In genomic region chr3:49689887-49690624, GRCh38 we compare ENCODE assay signal across 8 cellular contexts. TPM values are rescaled to one million over a fixed set of nuclear protein-coding genes. Genes with fewer than 3 reads are reported as not detected.
DNase-seq lines count a peak whose midpoint lies in the region; ATAC-seq, FAIRE-seq and TF ChIP-seq lines count a peak whose summit lies in the region.
"Not testable (repeated sequence)": the region's sequence is repeated elsewhere in the genome, so short reads cannot be mapped to it uniquely, and the experiment has no call there.

No MANE protein-coding gene starts in this region.

- peaks cover 26% of the 10 kb centered on the region for H3K79me2 ChIP-seq in K562 (ENCODE audit: control insufficient read depth, insufficient read depth, low read length)

- peak overlapping the region; percentile 81 for H3K4me2 ChIP-seq in K562 (ENCODE audit: insufficient read depth, low read length)

- peak overlapping the region; percentile 98 for H3K9ac ChIP-seq in ES-I3 (ENCODE audit: low read depth, low read length)
- peak overlapping the region; percentile 84 for H3K9ac ChIP-seq in HUES64 (ENCODE audit: low read depth, low read length)
- H3K9ac ChIP-seq in K562 (ENCODE audit: insufficient read depth in 1 of 2, low read depth in 2 of 2, low read length in 2 of 2), result peak overlapping the region; percentile 72 to 94

- DNase-seq in WERI-Rb-1; fibroblast of mammary gland (ENCODE audit: low read depth); lung (ENCODE audit: low spot score); psoas muscle: not testable (repeated sequence)
- DNase-seq in K562 (ENCODE audit: extremely low read depth in 1 of 4, low spot score in 3 of 4) (peak; percentile 47 to 57 (median 55)), urothelium cell line (ENCODE audit: low spot score) (peak; percentile 27)

- H3K36me3 ChIP-seq in ES-I3 (ENCODE audit: insufficient read depth, low read length); HUES64 (ENCODE audit: insufficient read depth, low read length); WERI-Rb-1; K562 (ENCODE audit: control insufficient read depth, insufficient read depth, low read length); lung (ENCODE audit: control insufficient read depth in 2 of 2, insufficient read depth in 2 of 2, low read length in 2 of 2); psoas muscle (ENCODE audit: insufficient read depth in 1 of 2, low read depth in 1 of 2): not testable (repeated sequence)

- not testable (repeated sequence) for H3K9me3 ChIP-seq in ES-I3 (ENCODE audit: control insufficient read depth, insufficient read depth, low read length); HUES64 (ENCODE audit: insufficient read depth, low read depth, low read length); WERI-Rb-1 (ENCODE audit: severe bottlenecking); K562 (replicated peaks; ENCODE audit: control insufficient read depth, insufficient read depth, low read depth, low read length); lung (ENCODE audit: control insufficient read depth in 2 of 2, insufficient read depth in 1 of 2, low read length in 1 of 2); psoas muscle

- CTCF ChIA-PET in K562 (lab: Yijun Ruan, JAX; ENCODE audit: low intra/inter-chr PET ratio), result not testable (repeated sequence)

- not testable (repeated sequence) for H3K4me1 ChIP-seq in ES-I3 (ENCODE audit: insufficient read depth, low read length); HUES64 (ENCODE audit: insufficient read depth, low read length)
- H3K4me1 ChIP-seq in K562 (replicated peaks in 1 of 2; ENCODE audit: control insufficient read depth in 2 of 2, insufficient read depth in 2 of 2, low read length in 2 of 2) (peaks cover 6 to 33% of the 10 kb centered on the region in 2 experiments; a peak in 4 of 5 replicates), lung (ENCODE audit: control insufficient read depth in 2 of 2, insufficient read depth in 2 of 2, low read length in 2 of 2) (peaks cover 6 to 15% of the 10 kb centered on the region in 2 donors), psoas muscle (peaks cover 52% of the 10 kb centered on the region)

- peak overlapping the region; percentile 72; the same call in 1 of the 2 replicates for H3K27ac ChIP-seq in HUES64 (ENCODE audit: low read depth, low read length)
- peak overlapping the region; percentile 63 for H3K27ac ChIP-seq in WERI-Rb-1
- H3K27ac ChIP-seq in K562 (ENCODE audit: extremely low read depth, low read depth, low read length), result peak overlapping the region; percentile 87
- H3K27ac ChIP-seq in lung (ENCODE audit: low read depth in 1 of 2, low read length in 1 of 2), result not testable (repeated sequence)
- peak overlapping the region; percentile 96 for H3K27ac ChIP-seq in psoas muscle

- not testable (repeated sequence) for TF ChIP-seq POLR2A in K562 (conservative IDR thresholded peaks at IDR 0.05)

- POLR2A ChIA-PET in K562 (lab: Yijun Ruan, JAX), result interaction anchor here (1.0 kb wide), 1 partner anchor 14 kb away, joined by 3 read pairs; no protein-coding TSS in a partner anchor

- H3K9me1 ChIP-seq in K562 (ENCODE audit: control insufficient read depth, insufficient read depth, low read length), result not testable (repeated sequence)

- not testable (repeated sequence) for H4K20me1 ChIP-seq in K562 (replicated peaks; ENCODE audit: control insufficient read depth, insufficient read depth, low read length)

- 16% methylated on average over 19 of the region's 19 CpGs for WGBS in HUES64
- under 1% methylated on average over 19 of the region's 19 CpGs for WGBS in K562 (ENCODE audit: insufficient coverage, low coverage, missing lambda C conversion rate)
- 7% methylated on average over 19 of the region's 19 CpGs for WGBS in lung, 2 donors
- 3 to 5% (median 4%) methylated on average over 19 of the region's 19 CpGs for WGBS in psoas muscle, 3 donors

- H2AFZ ChIP-seq in K562 (ENCODE audit: low read depth, low read length), result peak overlapping the region; percentile 30

- not testable (repeated sequence) for TF ChIP-seq EP300 in K562 (IDR thresholded peaks at IDR 0.05; ENCODE audit: low read length)

- FAIRE-seq in K562 (lab: Jason Lieb, UNC), result peak; percentile 82
- not testable (repeated sequence) for FAIRE-seq in urothelium cell line (lab: Jason Lieb, UNC)

- not testable (repeated sequence) for TF ChIP-seq RAD21 in K562 (CRISPR knock-in tag; conservative IDR thresholded peaks at IDR 0.05 in 1 of 2, IDR thresholded peaks at IDR 0.05 in 1 of 2)

- intact Hi-C loops in K562 (cut with micrococcal nuclease); psoas muscle (cut with DNase I): not testable (repeated sequence)

- not testable (repeated sequence) for H3K27me3 ChIP-seq in HUES64 (ENCODE audit: insufficient read depth, low read length); WERI-Rb-1 (ENCODE audit: insufficient read depth, low read depth, severe bottlenecking); K562 (ENCODE audit: control insufficient read depth in 2 of 2, insufficient read depth in 2 of 2, low read length in 2 of 2); lung (ENCODE audit: control insufficient read depth, insufficient read depth); psoas muscle (ENCODE audit: insufficient read depth in 3 of 3, low read length in 2 of 3)

- not testable (repeated sequence) for BruUV-seq in K562 (replicated peaks; lab: Mats Ljungman, UMichigan)

- peak; percentile 66 for ATAC-seq in K562
- not testable (repeated sequence) for ATAC-seq in lung (ENCODE audit: insufficient read depth, low FRiP score); psoas muscle

- TF ChIP-seq CTCF in WERI-Rb-1 (IDR thresholded peaks at IDR 0.05; ENCODE audit: low read depth, low read length); K562 (IDR thresholded peaks at IDR 0.05 in 2 of 3, conservative IDR thresholded peaks at IDR 0.05 in 1 of 3; ENCODE audit: insufficient read depth in 2 of 3, low read depth in 1 of 3, low read length in 3 of 3); fibroblast of mammary gland (conservative IDR thresholded peaks at IDR 0.05; ENCODE audit: control insufficient read depth, insufficient read depth, low read depth, low read length); lung (IDR thresholded peaks at IDR 0.05; ENCODE audit: control extremely low read depth, extremely low read depth); psoas muscle (IDR thresholded peaks at IDR 0.05): not testable (repeated sequence)

- H3K4me3 ChIP-seq in HUES64 (ENCODE audit: low read length) (peak overlapping the region; percentile 82), WERI-Rb-1 (ENCODE audit: low read depth, low read length) (peak overlapping the region; percentile 86), K562 (peak overlapping the region; percentile 66), fibroblast of mammary gland (ENCODE audit: control insufficient read depth, low read depth, low read length) (peak overlapping the region; percentile 90), lung (peak overlapping the region; percentile 75), psoas muscle (peak overlapping the region; percentile 98)

- in situ Hi-C loops in K562 (cut with MboI), result not testable (repeated sequence)

RNA-seq across cellular contexts. Expression of gene RNF123, which starts 0.7 kb away (rescaled TPM):
- polyA plus RNA-seq in HUES64 (2013, experiment 1 of 2), result 23.0 TPM
- polyA plus RNA-seq in HUES64 (2013, experiment 2 of 2), result 26.9 TPM
- 60.1 and 195 TPM in 2 replicates for total RNA-seq in K562 (2011; cell fraction: chromatin; rRNA removed; ENCODE audit: low replicate concordance)
- total RNA-seq in K562 (2011; cell fraction: nucleolus; rRNA removed), result 128 and 136 TPM in 2 replicates
- 70.7 and 81.4 TPM in 2 replicates for total RNA-seq in K562 (2011; cell fraction: nucleoplasm; rRNA removed)
- total RNA-seq in K562 (2014; rRNA removed) (15.0 and 24.2 TPM in 2 replicates), K562 (2014; rRNA removed; fragmentation: Illumina TruSeq; extraction: Trizol) (12.5 and 17.5 TPM in 2 replicates), K562 (2015; rRNA removed; fragmentation: Illumina TruSeq; extraction: Trizol) (14.4 and 15.6 TPM in 2 replicates), K562 (2021) (44.6 and 53.1 TPM in 2 replicates), lung (10 to 100 TPM; 23.5 to 45.0 TPM), psoas muscle (100 to 1,000 TPM; 105 to 170 (median 146) TPM)
- polyA plus RNA-seq in K562 (2011; rRNA removed) (30.4 and 48.7 TPM in 2 replicates), K562 (2014; fragmentation: Illumina TruSeq; extraction: Trizol) (28.8 and 29.6 TPM in 2 replicates), K562 (2014; fragmentation: Nextera tagmentation; extraction: Ambion mirVana) (1 to 10 TPM; 8.7 to 8.8 TPM), K562 (2014; rRNA removed) (34.2 and 35.0 TPM in 2 replicates), lung (10 to 100 TPM; 22.2 to 22.6 TPM), psoas muscle (10 to 100 TPM; 36.1 to 89.3 (median 76.9) TPM)
- 44.7 and 74.3 TPM in 2 replicates for polyA plus RNA-seq in K562 (2011; cell fraction: cytosol; rRNA removed)
- polyA plus RNA-seq in K562 (2011; cell fraction: nucleus; rRNA removed), result 195 and 281 TPM in 2 replicates
- polyA plus RNA-seq in K562 (2012), result 22.8 and 35.5 TPM in 2 replicates
- polyA minus RNA-seq in K562 (2011; rRNA and poly(A)+ RNA removed), result 22.1 and 29.0 TPM in 2 replicates
- polyA minus RNA-seq in K562 (2011; cell fraction: cytosol; rRNA and poly(A)+ RNA removed), result 28.9 and 31.4 TPM in 2 replicates
- 45.0 and 58.2 TPM in 2 replicates for polyA minus RNA-seq in K562 (2011; cell fraction: nucleus; rRNA and poly(A)+ RNA removed)

RNA-seq across cellular contexts. Expression of gene MST1, which starts 0.8 kb away (rescaled TPM):
- 5.4 TPM for polyA plus RNA-seq in HUES64 (2013, experiment 1 of 2)
- 5.4 TPM for polyA plus RNA-seq in HUES64 (2013, experiment 2 of 2)
- 3.9 and 10.8 TPM in 2 replicates for total RNA-seq in K562 (2011; cell fraction: chromatin; rRNA removed; ENCODE audit: low replicate concordance)
- total RNA-seq in K562 (2011; cell fraction: nucleolus; rRNA removed), result 8.2 and 12.5 TPM in 2 replicates
- total RNA-seq in K562 (2011; cell fraction: nucleoplasm; rRNA removed), result 5.0 and 5.1 TPM in 2 replicates
- total RNA-seq in K562 (2014; rRNA removed) (0.23 and 0.57 TPM in 2 replicates), K562 (2014; rRNA removed; fragmentation: Illumina TruSeq; extraction: Trizol) (0.51 TPM in 1 of 2 replicates, not detected in the other), K562 (2015; rRNA removed; fragmentation: Illumina TruSeq; extraction: Trizol) (0.26 and 0.40 TPM in 2 replicates), K562 (2021) (1.2 and 1.4 TPM in 2 replicates), lung (10 to 100 TPM; 13.3 to 21.1 TPM), psoas muscle (1 to 10 TPM; 3.2 to 7.0 (median 4.7) TPM)
- polyA plus RNA-seq in K562 (2011; rRNA removed) (1.3 and 4.3 TPM in 2 replicates), K562 (2014; fragmentation: Illumina TruSeq; extraction: Trizol) (0.30 and 1.1 TPM in 2 replicates), K562 (2014; fragmentation: Nextera tagmentation; extraction: Ambion mirVana) (under 1 TPM; 0.08 to 0.10 TPM), K562 (2014; rRNA removed) (1.8 and 5.0 TPM in 2 replicates), lung (10 to 100 TPM in 1 of 2 donors, 1 to 10 TPM in 1; 8.3 to 27.0 TPM), psoas muscle (1 to 10 TPM; 1.4 to 4.5 (median 2.0) TPM)
- 0.94 and 1.4 TPM in 2 replicates for polyA plus RNA-seq in K562 (2011; cell fraction: cytosol; rRNA removed)
- polyA plus RNA-seq in K562 (2011; cell fraction: nucleus; rRNA removed), result 35.5 and 64.0 TPM in 2 replicates
- polyA plus RNA-seq in K562 (2012), result 3.4 and 6.1 TPM in 2 replicates
- 0.56 and 1.1 TPM in 2 replicates for polyA minus RNA-seq in K562 (2011; rRNA and poly(A)+ RNA removed)
- polyA minus RNA-seq in K562 (2011; cell fraction: cytosol; rRNA and poly(A)+ RNA removed), result 1.0 and 1.2 TPM in 2 replicates
- polyA minus RNA-seq in K562 (2011; cell fraction: nucleus; rRNA and poly(A)+ RNA removed), result 3.1 and 6.1 TPM in 2 replicates

RNA-seq across cellular contexts. Expression of gene APEH, which starts 15.9 kb away (rescaled TPM):
- 106 TPM for polyA plus RNA-seq in HUES64 (2013, experiment 1 of 2)
- 112 TPM for polyA plus RNA-seq in HUES64 (2013, experiment 2 of 2)
- 167 and 504 TPM in 2 replicates for total RNA-seq in K562 (2011; cell fraction: chromatin; rRNA removed; ENCODE audit: low replicate concordance)
- 286 and 325 TPM in 2 replicates for total RNA-seq in K562 (2011; cell fraction: nucleolus; rRNA removed)
- total RNA-seq in K562 (2011; cell fraction: nucleoplasm; rRNA removed), result 167 and 176 TPM in 2 replicates
- 142 and 162 TPM in 2 replicates for total RNA-seq in K562 (2014; rRNA removed)
- total RNA-seq in K562 (2014; rRNA removed; fragmentation: Illumina TruSeq; extraction: Trizol), result 74.1 and 104 TPM in 2 replicates
- 126 and 127 TPM in 2 replicates for total RNA-seq in K562 (2015; rRNA removed; fragmentation: Illumina TruSeq; extraction: Trizol)
- 174 and 177 TPM in 2 replicates for total RNA-seq in K562 (2021)
- polyA plus RNA-seq in K562 (2011; rRNA removed), result 116 and 117 TPM in 2 replicates
- polyA plus RNA-seq in K562 (2011; cell fraction: cytosol; rRNA removed), result 143 and 217 TPM in 2 replicates
- polyA plus RNA-seq in K562 (2011; cell fraction: nucleus; rRNA removed), result 281 and 331 TPM in 2 replicates
- 148 and 159 TPM in 2 replicates for polyA plus RNA-seq in K562 (2012)
- 120 and 130 TPM in 2 replicates for polyA plus RNA-seq in K562 (2014; fragmentation: Illumina TruSeq; extraction: Trizol)
- 10 to 100 TPM; 70.9 to 72.6 TPM for polyA plus RNA-seq in K562 (2014; fragmentation: Nextera tagmentation; extraction: Ambion mirVana)
- 111 and 122 TPM in 2 replicates for polyA plus RNA-seq in K562 (2014; rRNA removed)
- polyA minus RNA-seq in K562 (2011; rRNA and poly(A)+ RNA removed), result 104 and 133 TPM in 2 replicates
- polyA minus RNA-seq in K562 (2011; cell fraction: cytosol; rRNA and poly(A)+ RNA removed), result 123 and 130 TPM in 2 replicates
- 142 and 151 TPM in 2 replicates for polyA minus RNA-seq in K562 (2011; cell fraction: nucleus; rRNA and poly(A)+ RNA removed)
- 100 to 1,000 TPM in 1 of 2 donors, 10 to 100 TPM in 1; 58.4 to 119 TPM for total RNA-seq in lung
- 10 to 100 TPM; 25.2 to 80.0 TPM for polyA plus RNA-seq in lung
- 100 to 1,000 TPM; 115 to 189 (median 165) TPM for total RNA-seq in psoas muscle
- polyA plus RNA-seq in psoas muscle, result 100 to 1,000 TPM in 1 of 3 donors, 10 to 100 TPM in 2; 70.8 to 109 (median 89.1) TPM

RNA-seq across cellular contexts. Expression of gene AMIGO3, which starts 29.4 kb away (rescaled TPM):
- 1.9 TPM for polyA plus RNA-seq in HUES64 (2013, experiment 1 of 2)
- polyA plus RNA-seq in HUES64 (2013, experiment 2 of 2), result 3.0 TPM
- total RNA-seq in K562 (2011; cell fraction: chromatin; rRNA removed; ENCODE audit: low replicate concordance), result 5.9 TPM in 1 of 2 replicates, not detected in the other
- total RNA-seq in K562 (2011; cell fraction: nucleolus; rRNA removed), result 5.9 and 8.8 TPM in 2 replicates
- 0.51 TPM in 1 of 2 replicates, not detected in the other for total RNA-seq in K562 (2011; cell fraction: nucleoplasm; rRNA removed)
- 0.68 and 1.4 TPM in 2 replicates for total RNA-seq in K562 (2014; rRNA removed)
- not detected in 2 replicates for total RNA-seq in K562 (2014; rRNA removed; fragmentation: Illumina TruSeq; extraction: Trizol)
- total RNA-seq in K562 (2015; rRNA removed; fragmentation: Illumina TruSeq; extraction: Trizol), result 0.26 TPM in 1 of 2 replicates, not detected in the other
- 0.18 and 0.44 TPM in 2 replicates for total RNA-seq in K562 (2021)
- 0.13 and 0.41 TPM in 2 replicates for polyA plus RNA-seq in K562 (2011; rRNA removed)
- 3.1 TPM in 1 of 2 replicates, not detected in the other for polyA plus RNA-seq in K562 (2011; cell fraction: cytosol; rRNA removed)
- 2.6 and 8.7 TPM in 2 replicates for polyA plus RNA-seq in K562 (2011; cell fraction: nucleus; rRNA removed)
- 0.61 and 4.4 TPM in 2 replicates for polyA plus RNA-seq in K562 (2012)
- polyA plus RNA-seq in K562 (2014; fragmentation: Illumina TruSeq; extraction: Trizol), result 0.18 TPM in 1 of 2 replicates, not detected in the other
- polyA plus RNA-seq in K562 (2014; fragmentation: Nextera tagmentation; extraction: Ambion mirVana), result not detected
- polyA plus RNA-seq in K562 (2014; rRNA removed), result 2.0 and 2.8 TPM in 2 replicates
- polyA minus RNA-seq in K562 (2011; rRNA and poly(A)+ RNA removed), result not detected in 2 replicates
- 0.38 and 2.4 TPM in 2 replicates for polyA minus RNA-seq in K562 (2011; cell fraction: cytosol; rRNA and poly(A)+ RNA removed)
- 2.4 and 3.3 TPM in 2 replicates for polyA minus RNA-seq in K562 (2011; cell fraction: nucleus; rRNA and poly(A)+ RNA removed)
- total RNA-seq in lung, result under 1 TPM in 1 of 2 donors, not detected in 1; 0.25 TPM
- polyA plus RNA-seq in lung, result under 1 TPM; 0.51 to 0.63 TPM
- under 1 TPM in 1 of 4 donors, not detected in 3; 0.36 TPM for total RNA-seq in psoas muscle
- polyA plus RNA-seq in psoas muscle, result under 1 TPM; 0.38 to 0.94 (median 0.49) TPM

RNA-seq across cellular contexts. Expression of gene GMPPB, which starts 33.7 kb away (rescaled TPM):
- polyA plus RNA-seq in HUES64 (2013, experiment 1 of 2), result 20.6 TPM
- polyA plus RNA-seq in HUES64 (2013, experiment 2 of 2), result 17.6 TPM
- 23.6 and 70.2 TPM in 2 replicates for total RNA-seq in K562 (2011; cell fraction: chromatin; rRNA removed; ENCODE audit: low replicate concordance)
- 47.0 and 56.7 TPM in 2 replicates for total RNA-seq in K562 (2011; cell fraction: nucleolus; rRNA removed)
- total RNA-seq in K562 (2011; cell fraction: nucleoplasm; rRNA removed), result 29.1 and 36.1 TPM in 2 replicates
- total RNA-seq in K562 (2014; rRNA removed), result 11.0 and 18.0 TPM in 2 replicates
- 4.3 and 5.5 TPM in 2 replicates for total RNA-seq in K562 (2014; rRNA removed; fragmentation: Illumina TruSeq; extraction: Trizol)
- total RNA-seq in K562 (2015; rRNA removed; fragmentation: Illumina TruSeq; extraction: Trizol), result 8.8 and 9.2 TPM in 2 replicates
- total RNA-seq in K562 (2021), result 16.4 and 17.4 TPM in 2 replicates
- polyA plus RNA-seq in K562 (2011; rRNA removed), result 8.1 and 10.3 TPM in 2 replicates
- polyA plus RNA-seq in K562 (2011; cell fraction: cytosol; rRNA removed), result 8.4 and 10.6 TPM in 2 replicates
- 36.7 and 37.8 TPM in 2 replicates for polyA plus RNA-seq in K562 (2011; cell fraction: nucleus; rRNA removed)
- polyA plus RNA-seq in K562 (2012), result 11.6 and 18.7 TPM in 2 replicates
- 5.8 and 7.4 TPM in 2 replicates for polyA plus RNA-seq in K562 (2014; fragmentation: Illumina TruSeq; extraction: Trizol)
- polyA plus RNA-seq in K562 (2014; fragmentation: Nextera tagmentation; extraction: Ambion mirVana), result under 1 TPM; 0.53 to 0.92 TPM
- 11.3 and 13.3 TPM in 2 replicates for polyA plus RNA-seq in K562 (2014; rRNA removed)
- polyA minus RNA-seq in K562 (2011; rRNA and poly(A)+ RNA removed), result 7.8 and 8.5 TPM in 2 replicates
- 6.6 and 7.7 TPM in 2 replicates for polyA minus RNA-seq in K562 (2011; cell fraction: cytosol; rRNA and poly(A)+ RNA removed)
- polyA minus RNA-seq in K562 (2011; cell fraction: nucleus; rRNA and poly(A)+ RNA removed), result 22.8 and 34.7 TPM in 2 replicates
- 10 to 100 TPM; 10.8 to 81.2 TPM for total RNA-seq in lung
- 10 to 100 TPM; 27.5 to 64.8 TPM for polyA plus RNA-seq in lung
- 10 to 100 TPM in 2 of 4 donors, 1 to 10 TPM in 2; 9.3 to 14.5 (median 11.1) TPM for total RNA-seq in psoas muscle
- polyA plus RNA-seq in psoas muscle, result 10 to 100 TPM; 12.5 to 30.7 (median 22.2) TPM
